Comparison of ENCODE assay signal across 8 cellular contexts in genomic region chr5:41925555-41925946, GRCh38. TPM values are rescaled to one million over a fixed set of nuclear protein-coding genes. Genes with fewer than 3 reads are reported as not detected.
DNase-seq lines count a peak whose midpoint lies in the region; ATAC-seq, FAIRE-seq and TF ChIP-seq lines count a peak whose summit lies in the region.

No MANE protein-coding gene starts in this region.

- no TSS peak for BruUV-seq in HepG2 (replicated peaks; lab: Mats Ljungman, UMichigan)

- H3K36me3 Mint-ChIP-seq in chondrocyte (ENCODE audit: low read depth): peaks cover 2% of the 10 kb centered on the region

- POLR2A ChIA-PET in AG04450 (lab: Yijun Ruan, JAX) (interaction anchor here (0.7 to 1.8 kb wide), 2 partner anchors 21 to 676 kb away, joined by 4 to 15 read pairs; partner anchors contain the start of gene RIMOC1), HepG2 (lab: Yijun Ruan, JAX) (interaction anchor here (0.6 to 1.7 kb wide), 4 partner anchors 12 to 1090 kb away, joined by 3 to 81 read pairs (median 3); partner anchors contain the start of genes RIMOC1, RPL37 and SELENOP)

- H3K9me3 Mint-ChIP-seq in chondrocyte (ENCODE audit: low read depth): no peaks in the 10 kb centered on the region

- TF ChIP-seq EP300 in HepG2 (IDR thresholded peaks at IDR 0.05; ENCODE audit: low read depth in 2 of 2, low read length in 2 of 2): no peak
- TF ChIP-seq EP300 in HepG2 (CRISPR knock-in tag; IDR thresholded peaks at IDR 0.05; ENCODE audit: borderline replicate concordance): no peak

- in situ Hi-C loops in HepG2 (cut with HindIII; ENCODE audit: extremely low pct_ligation_motif_present, low pct_unique_long_range_greater_than_20kb): no loop called here

- no peak for FAIRE-seq in HepG2 (lab: Jason Lieb, UNC)

- ATAC-seq in GM18508 (IDR thresholded peaks at IDR 0.05; ENCODE audit: insufficient read depth, unreplicated experiment): peak; percentile 5
- peak; percentile 23 for ATAC-seq in HG03159 (IDR thresholded peaks at IDR 0.05; ENCODE audit: unreplicated experiment)
- peak; percentile 30 for ATAC-seq in RWPE2 (ENCODE audit: low read depth)
- ATAC-seq in HepG2: peak; percentile 41

- H3K27ac ChIP-seq in AG04450 (ENCODE audit: low read depth, low read length) (peak overlapping the region; percentile 62), RWPE2 (ENCODE audit: poor library complexity, severe bottlenecking) (peak overlapping the region; percentile 63), HepG2 (ENCODE audit: extremely low read length, insufficient read depth, low read length) (peak overlapping the region; percentile 79)

- peak overlapping the region; percentile 91 for H3K9ac ChIP-seq in HepG2 (ENCODE audit: insufficient read depth, low read depth, low read length)

- DNase-seq in AG04450 (ENCODE audit: low read depth, low spot score) (no peak), RWPE2 (ENCODE audit: low spot score) (no peak), chondrocyte (ENCODE audit: low spot score) (no peak), HepG2 (ENCODE audit: low spot score) (peak; percentile 39), NAMALWA (ENCODE audit: low spot score) (no peak)
- peak; percentile 55 for DNase-seq in stimulated activated CD8-positive, alpha-beta memory T cell treated with anti-CD3 and anti-CD28 coated beads, Interleukin-4, amount 100 ng/mL, for 48 hours

- CTCF ChIA-PET in AG04450 (lab: Charles Lee) (interaction anchor here (0.6 to 1.1 kb wide), 9 partner anchors 12 to 132 kb away, joined by 3 to 4 read pairs (median 3); no protein-coding TSS in a partner anchor), HepG2 (lab: Yijun Ruan, JAX; ENCODE audit: low intra/inter-chr PET ratio, low total read pairs) (interaction anchor here (1.2 kb wide), 1 partner anchor 69 kb away, joined by 3 read pairs; no protein-coding TSS in a partner anchor)

- no peak for TF ChIP-seq POLR2A in HepG2 (IDR thresholded peaks at IDR 0.05; ENCODE audit: insufficient read depth in 1 of 2, low read depth in 2 of 2, low read length in 2 of 2)

- no peaks in the 10 kb centered on the region for H3K27me3 Mint-ChIP-seq in chondrocyte (ENCODE audit: low read depth)

- 0% methylated on average over 3 of the region's 18 CpGs for WGBS in HepG2 (ENCODE audit: low lambda C conversion rate)

- peak overlapping the region; percentile 86 for H3K4me3 Mint-ChIP-seq in chondrocyte (ENCODE audit: unreplicated experiment)

- H3K4me1 ChIP-seq in RWPE2 (ENCODE audit: insufficient read depth, poor library complexity, severe bottlenecking): peaks cover 14% of the 10 kb centered on the region
- H3K4me1 ChIP-seq in HepG2 (ENCODE audit: insufficient read depth, low read length): peaks cover 51% of the 10 kb centered on the region

- no peaks in the 10 kb centered on the region for H4K20me1 ChIP-seq in HepG2 (ENCODE audit: insufficient read depth, low read length)

- H2AFZ ChIP-seq in HepG2 (ENCODE audit: low read length): peak overlapping the region; percentile 24

- TF ChIP-seq RAD21 in HepG2 (CRISPR knock-in tag; IDR thresholded peaks at IDR 0.05): no peak

- H3K9me3 ChIP-seq in AG04450 (ENCODE audit: control insufficient read depth, insufficient read depth, low read length) (no peaks in the 10 kb centered on the region), RWPE2 (ENCODE audit: severe bottlenecking) (no peaks in the 10 kb centered on the region), HepG2 (ENCODE audit: low read length) (no peaks in the 10 kb centered on the region)

- peak overlapping the region; percentile 84 for H3K27ac Mint-ChIP-seq in chondrocyte (ENCODE audit: unreplicated experiment)

- H3K27me3 ChIP-seq in AG04450 (ENCODE audit: control insufficient read depth, insufficient read depth, low read length): no peaks in the 10 kb centered on the region
- H3K27me3 ChIP-seq in RWPE2 (ENCODE audit: insufficient read depth, poor library complexity, severe bottlenecking): no peaks in the 10 kb centered on the region
- H3K27me3 ChIP-seq in HepG2 (ENCODE audit: control insufficient read depth in 1 of 2, insufficient read depth in 2 of 2, low read length in 2 of 2): no peaks in the 10 kb centered on the region; a peak in 1 of 5 replicates

- H3K79me2 ChIP-seq in HepG2 (ENCODE audit: insufficient read depth, low read length): peaks cover 2% of the 10 kb centered on the region

- peaks cover 17% of the 10 kb centered on the region; the same call in 1 of the 2 replicates for H3K36me3 ChIP-seq in RWPE2 (ENCODE audit: low read depth)
- peaks cover 0 to 12% of the 10 kb centered on the region in 2 experiments; a peak in 1 of 5 replicates for H3K36me3 ChIP-seq in HepG2 (replicated peaks in 1 of 2; ENCODE audit: control insufficient read depth in 1 of 2, insufficient read depth in 2 of 2, low read length in 2 of 2)

- intact Hi-C loops in HepG2 (cut with micrococcal nuclease; ENCODE audit: unreplicated experiment): loop anchor here (1.0 to 5.0 kb wide), 3 partner anchors 21 to 131 kb away; partner anchors contain the start of gene RIMOC1

- peaks cover 24% of the 10 kb centered on the region for H3K4me1 Mint-ChIP-seq in chondrocyte (ENCODE audit: low read depth)

- peak overlapping the region; percentile 68 for H3K4me3 ChIP-seq in AG04450 (ENCODE audit: low read depth, low read length)
- peak overlapping the region; percentile 60 for H3K4me3 ChIP-seq in RWPE2 (ENCODE audit: severe bottlenecking)
- peak overlapping the region; percentile 67 to 91 (median 82) for H3K4me3 ChIP-seq in HepG2 (replicated peaks in 1 of 3; ENCODE audit: insufficient read depth in 1 of 3, low read depth in 2 of 3, low read length in 3 of 3)

- peak overlapping the region; percentile 91 for H3K4me2 ChIP-seq in HepG2 (ENCODE audit: low read depth, low read length)

- TF ChIP-seq CTCF in AG04450 (IDR thresholded peaks at IDR 0.05; ENCODE audit: low read depth, low read length) (no peak), RWPE2 (IDR thresholded peaks at IDR 0.05; ENCODE audit: poor library complexity, severe bottlenecking) (no peak), chondrocyte (IDR thresholded peaks at IDR 0.05) (no peak), HepG2 (CRISPR knock-in tag; IDR thresholded peaks at IDR 0.05) (no peak)

RNA-seq across cellular contexts. Expression of gene FBXO4, which starts 0.5 kb away (rescaled TPM):
- 6.6 and 10.9 TPM in 2 replicates for polyA plus RNA-seq in AG04450 (2011; rRNA removed)
- 3.1 and 4.4 TPM in 2 replicates for polyA minus RNA-seq in AG04450 (2011; rRNA and poly(A)+ RNA removed)
- total RNA-seq in chondrocyte: 6.7 to 11.4 TPM (median 9.3 TPM) in 3 replicates
- total RNA-seq in HepG2 (2016; rRNA removed; fragmentation: Illumina TruSeq; extraction: Trizol): 16.4 and 19.1 TPM in 2 replicates
- total RNA-seq in HepG2 (2016; cell fraction: cytosol; rRNA removed; fragmentation: Illumina TruSeq; extraction: Trizol; ENCODE audit: low read depth): 7.8 and 8.7 TPM in 2 replicates
- 16.4 and 21.2 TPM in 2 replicates for total RNA-seq in HepG2 (2016; cell fraction: insoluble cytoplasmic fraction; rRNA removed; fragmentation: Illumina TruSeq; extraction: Trizol)
- 7.0 and 9.4 TPM in 2 replicates for total RNA-seq in HepG2 (2016; cell fraction: membrane; rRNA removed; fragmentation: Illumina TruSeq; extraction: Trizol)
- 13.5 and 13.6 TPM in 2 replicates for total RNA-seq in HepG2 (2016; cell fraction: nucleus; rRNA removed; fragmentation: Illumina TruSeq; extraction: Trizol)
- 3.9 and 5.2 TPM in 2 replicates for polyA plus RNA-seq in HepG2 (2011; rRNA removed)
- 1.9 and 3.5 TPM in 2 replicates for polyA plus RNA-seq in HepG2 (2011; cell fraction: cytosol; rRNA removed)
- 1.7 and 2.0 TPM in 2 replicates for polyA plus RNA-seq in HepG2 (2011; cell fraction: nucleus; rRNA removed)
- 4.3 and 6.1 TPM in 2 replicates for polyA plus RNA-seq in HepG2 (2012)
- 2.4 and 3.0 TPM in 2 replicates for polyA plus RNA-seq in HepG2 (2016; cell fraction: cytosol; fragmentation: Illumina TruSeq; extraction: Trizol; ENCODE audit: low read depth)
- polyA plus RNA-seq in HepG2 (2016; cell fraction: insoluble cytoplasmic fraction; fragmentation: Illumina TruSeq; extraction: Trizol; ENCODE audit: low read depth): 15.9 and 21.4 TPM in 2 replicates
- 4.7 and 6.1 TPM in 2 replicates for polyA plus RNA-seq in HepG2 (2016; cell fraction: membrane; fragmentation: Illumina TruSeq; extraction: Trizol; ENCODE audit: low read depth)
- polyA plus RNA-seq in HepG2 (2016; cell fraction: nucleus; fragmentation: Illumina TruSeq; extraction: Trizol; ENCODE audit: insufficient read depth, low read depth): 11.5 and 14.5 TPM in 2 replicates
- polyA minus RNA-seq in HepG2 (2011; rRNA and poly(A)+ RNA removed; ENCODE audit: low replicate concordance): 1.9 and 4.3 TPM in 2 replicates
- 1.2 and 2.2 TPM in 2 replicates for polyA minus RNA-seq in HepG2 (2011; cell fraction: cytosol; rRNA and poly(A)+ RNA removed)
- 7.3 and 9.7 TPM in 2 replicates for polyA minus RNA-seq in HepG2 (2011; cell fraction: nucleus; rRNA and poly(A)+ RNA removed)

RNA-seq across cellular contexts. Expression of gene RIMOC1, which starts 21.4 kb away (rescaled TPM):
- polyA plus RNA-seq in AG04450 (2011; rRNA removed): 26.8 and 43.1 TPM in 2 replicates
- 15.1 and 29.8 TPM in 2 replicates for polyA minus RNA-seq in AG04450 (2011; rRNA and poly(A)+ RNA removed)
- 35.9 to 41.0 TPM (median 38.9 TPM) in 3 replicates for total RNA-seq in chondrocyte
- total RNA-seq in HepG2 (2016; rRNA removed; fragmentation: Illumina TruSeq; extraction: Trizol): 16.9 and 29.6 TPM in 2 replicates
- total RNA-seq in HepG2 (2016; cell fraction: cytosol; rRNA removed; fragmentation: Illumina TruSeq; extraction: Trizol; ENCODE audit: low read depth): 2.1 and 3.2 TPM in 2 replicates
- 16.3 and 28.2 TPM in 2 replicates for total RNA-seq in HepG2 (2016; cell fraction: insoluble cytoplasmic fraction; rRNA removed; fragmentation: Illumina TruSeq; extraction: Trizol)
- 8.4 and 10.2 TPM in 2 replicates for total RNA-seq in HepG2 (2016; cell fraction: membrane; rRNA removed; fragmentation: Illumina TruSeq; extraction: Trizol)
- 16.6 and 17.0 TPM in 2 replicates for total RNA-seq in HepG2 (2016; cell fraction: nucleus; rRNA removed; fragmentation: Illumina TruSeq; extraction: Trizol)
- 10.7 and 16.3 TPM in 2 replicates for polyA plus RNA-seq in HepG2 (2011; rRNA removed)
- 5.3 and 9.7 TPM in 2 replicates for polyA plus RNA-seq in HepG2 (2011; cell fraction: cytosol; rRNA removed)
- polyA plus RNA-seq in HepG2 (2011; cell fraction: nucleus; rRNA removed): 4.2 and 7.0 TPM in 2 replicates
- polyA plus RNA-seq in HepG2 (2012): 4.9 and 6.3 TPM in 2 replicates
- 0.43 and 0.46 TPM in 2 replicates for polyA plus RNA-seq in HepG2 (2016; cell fraction: cytosol; fragmentation: Illumina TruSeq; extraction: Trizol; ENCODE audit: low read depth)
- polyA plus RNA-seq in HepG2 (2016; cell fraction: insoluble cytoplasmic fraction; fragmentation: Illumina TruSeq; extraction: Trizol; ENCODE audit: low read depth): 22.9 and 25.4 TPM in 2 replicates
- 3.7 and 4.4 TPM in 2 replicates for polyA plus RNA-seq in HepG2 (2016; cell fraction: membrane; fragmentation: Illumina TruSeq; extraction: Trizol; ENCODE audit: low read depth)
- polyA plus RNA-seq in HepG2 (2016; cell fraction: nucleus; fragmentation: Illumina TruSeq; extraction: Trizol; ENCODE audit: insufficient read depth, low read depth): 15.6 and 15.8 TPM in 2 replicates
- polyA minus RNA-seq in HepG2 (2011; rRNA and poly(A)+ RNA removed; ENCODE audit: low replicate concordance): 14.1 and 35.2 TPM in 2 replicates
- 9.8 and 10.4 TPM in 2 replicates for polyA minus RNA-seq in HepG2 (2011; cell fraction: cytosol; rRNA and poly(A)+ RNA removed)
- polyA minus RNA-seq in HepG2 (2011; cell fraction: nucleus; rRNA and poly(A)+ RNA removed): 12.9 and 17.0 TPM in 2 replicates

RNA-seq across cellular contexts. Expression of gene OXCT1, which starts 55.3 kb away (rescaled TPM):
- 21.3 and 31.7 TPM in 2 replicates for polyA plus RNA-seq in AG04450 (2011; rRNA removed)
- 12.6 and 21.8 TPM in 2 replicates for polyA minus RNA-seq in AG04450 (2011; rRNA and poly(A)+ RNA removed)
- 44.6 to 96.2 TPM (median 46.1 TPM) in 3 replicates for total RNA-seq in chondrocyte
- total RNA-seq in HepG2 (2016; rRNA removed; fragmentation: Illumina TruSeq; extraction: Trizol): 3.7 and 4.7 TPM in 2 replicates
- 1.0 and 1.4 TPM in 2 replicates for total RNA-seq in HepG2 (2016; cell fraction: cytosol; rRNA removed; fragmentation: Illumina TruSeq; extraction: Trizol; ENCODE audit: low read depth)
- total RNA-seq in HepG2 (2016; cell fraction: insoluble cytoplasmic fraction; rRNA removed; fragmentation: Illumina TruSeq; extraction: Trizol): 3.9 and 4.1 TPM in 2 replicates
- 1.2 and 1.3 TPM in 2 replicates for total RNA-seq in HepG2 (2016; cell fraction: membrane; rRNA removed; fragmentation: Illumina TruSeq; extraction: Trizol)
- total RNA-seq in HepG2 (2016; cell fraction: nucleus; rRNA removed; fragmentation: Illumina TruSeq; extraction: Trizol): 3.3 and 3.8 TPM in 2 replicates
- 0.50 and 0.92 TPM in 2 replicates for polyA plus RNA-seq in HepG2 (2011; rRNA removed)
- polyA plus RNA-seq in HepG2 (2011; cell fraction: cytosol; rRNA removed): 0.37 and 0.50 TPM in 2 replicates
- polyA plus RNA-seq in HepG2 (2011; cell fraction: nucleus; rRNA removed): 0.56 and 0.87 TPM in 2 replicates
- 0.79 and 1.3 TPM in 2 replicates for polyA plus RNA-seq in HepG2 (2012)
- polyA plus RNA-seq in HepG2 (2016; cell fraction: cytosol; fragmentation: Illumina TruSeq; extraction: Trizol; ENCODE audit: low read depth): 0.46 and 0.79 TPM in 2 replicates
- 3.2 and 4.3 TPM in 2 replicates for polyA plus RNA-seq in HepG2 (2016; cell fraction: insoluble cytoplasmic fraction; fragmentation: Illumina TruSeq; extraction: Trizol; ENCODE audit: low read depth)
- polyA plus RNA-seq in HepG2 (2016; cell fraction: membrane; fragmentation: Illumina TruSeq; extraction: Trizol; ENCODE audit: low read depth): 0.55 and 0.74 TPM in 2 replicates
- 3.2 and 5.5 TPM in 2 replicates for polyA plus RNA-seq in HepG2 (2016; cell fraction: nucleus; fragmentation: Illumina TruSeq; extraction: Trizol; ENCODE audit: insufficient read depth, low read depth)
- 0.34 and 26.6 TPM in 2 replicates for polyA minus RNA-seq in HepG2 (2011; rRNA and poly(A)+ RNA removed; ENCODE audit: low replicate concordance)
- 0.89 and 1.1 TPM in 2 replicates for polyA minus RNA-seq in HepG2 (2011; cell fraction: cytosol; rRNA and poly(A)+ RNA removed)
- 2.2 and 3.5 TPM in 2 replicates for polyA minus RNA-seq in HepG2 (2011; cell fraction: nucleus; rRNA and poly(A)+ RNA removed)

Comparison
In these comparisons a context has a peak if more than half of its experiments do, and no peak if none do; other contexts are left out.
1. DNase-seq: peak in HepG2 (single experiment) and stimulated activated CD8-positive, alpha-beta memory T cell treated with anti-CD3 and anti-CD28 coated beads, Interleukin-4, amount 100 ng/mL, for 48 hours (single experiment); none in AG04450 (single experiment), RWPE2 (single experiment), chondrocyte (single experiment) and NAMALWA (single experiment).
2. Peak in every context shown above with its lines, with median percentiles within 50 percentile points of each other: H3K27ac ChIP-seq, H3K4me3 ChIP-seq and ATAC-seq.